Comparison of ENCODE assay signal across 28 cellular contexts in the genomic region with DNA sequence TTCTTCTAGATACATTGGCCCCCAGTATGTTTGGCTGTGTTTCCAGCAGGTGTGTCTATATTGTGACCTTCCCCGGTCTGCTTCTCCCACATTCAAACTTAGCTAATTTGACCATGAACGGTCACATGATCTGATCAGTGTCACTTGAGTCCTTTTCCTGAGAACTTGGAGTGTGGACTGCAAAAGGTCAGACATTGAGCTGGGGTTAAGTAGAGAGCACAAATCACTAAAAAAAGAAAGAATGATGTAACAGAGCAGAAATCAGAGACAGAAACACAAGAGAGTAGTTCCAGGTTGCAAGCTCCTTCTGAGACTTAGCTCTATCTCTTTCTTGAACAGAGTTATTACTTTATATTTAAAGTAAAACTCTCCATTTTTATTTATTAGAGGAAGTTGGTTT.
"Had no signal": no experiment of that assay in that cellular context is flagged by ENCODE, and none has a peak within 500 bp of the region (broad histone marks: within the 10 kb centered on the region; RNA-seq: fewer than 3 reads in every experiment).

No MANE protein-coding gene starts in this region.

- ATAC-seq: activated naive CD4-positive, alpha-beta T cell treated with anti-CD3 and anti-CD28 coated beads, Interleukin-2, amount 50 U/mL, for 72 hours; activated naive CD8-positive, alpha-beta T cell treated with anti-CD3 and anti-CD28 coated beads, Interleukin-2, amount 50 U/mL, for 24 hours; activated T-cell treated with anti-CD3 and anti-CD28 coated beads, Interleukin-2, amount 50 U/mL, for 4 hours; HepG2; PC-3; T-cell had no signal

- H3K36me3 ChIP-seq: brain microvascular endothelial cell had no signal

- H3K27ac ChIP-seq: brain microvascular endothelial cell, SK-N-MC had no signal

- H3K27me3 ChIP-seq: brain microvascular endothelial cell had no signal

- FAIRE-seq: HepG2, TTC549 had no signal

- DNase-seq: activated B cell treated with CpG ODN at 0.5 μM for 24 hours; activated CD4-positive, alpha-beta T cell treated with anti-CD3 and anti-CD28 coated beads for 1 hour; activated CD4-positive, alpha-beta T cell treated with anti-CD3 and anti-CD28 coated beads, Interleukin-2, amount 10 ng/mL, durations not matched to agents 24 days and 14 days; activated CD4-positive, alpha-beta T cell treated with anti-CD3 and anti-CD28 coated beads, Interleukin-2, amount 50 U/mL, for 48 hours; activated effector memory CD4-positive, alpha-beta T cell treated with anti-CD3 and anti-CD28 coated beads, Interleukin-2, amount 50 U/mL, for 16 hours; activated naive CD4-positive, alpha-beta T cell treated with Interleukin-2 at 50 U/mL for 16 hours; activated naive CD8-positive, alpha-beta T cell treated with anti-CD3 and anti-CD28 coated beads, Interleukin-2, amount 50 U/mL, for 24 hours; activated T-cell treated with anti-CD3 and anti-CD28 coated beads, Interleukin-2, amount 50 U/mL, for 4 hours; amygdala; brain microvascular endothelial cell; Karpas-422; NCI-H1092; NCI-H1417; NCI-H1694; NCI-H2029; NCI-H2107; NCI-H2171 treated with DMSO at 0.1 percent for 48 hours; NCI-H345; NCI-H510A; NCI-H526 treated with DMSO at 0.1 percent for 48 hours; PC-3; T-cell; T-helper 2 cell; T1000 had no signal

- H3K4me3 ChIP-seq: SK-N-MC had no signal
